17 cellular contexts compared by ENCODE assay signal in genomic region chr13:106161186-106161585, GRCh38.
"Had no signal": no experiment of that assay in that cellular context is flagged by ENCODE, and none has a peak within 500 bp of the region (broad histone marks: within the 10 kb centered on the region; RNA-seq: fewer than 3 reads in every experiment).

No MANE protein-coding gene starts in this region.

- DNase-seq: activated CD4-positive, alpha-beta T cell treated with anti-CD3 and anti-CD28 coated beads, Interleukin-2, amount 50 U/mL, for 4 hours; activated naive CD4-positive, alpha-beta T cell treated with anti-CD3 and anti-CD28 coated beads, Interleukin-2, amount 50 U/mL, for 16 hours; activated T-cell treated with anti-CD3 and anti-CD28 coated beads, Interleukin-2, amount 50 U/mL, for 1 hour; adrenal gland; body of pancreas; lower lobe of right lung; naive thymus-derived CD8-positive, alpha-beta T cell; right lobe of liver; stimulated activated CD4-positive, alpha-beta T cell treated with anti-CD3 and anti-CD28 coated beads, Interleukin-2, amount 100 ng/mL, for 24 hours; stimulated activated naive CD4-positive, alpha-beta T cell; trophoblast cell had no signal

- H3K27ac ChIP-seq: adrenal gland, body of pancreas, gastroesophageal sphincter, hepatocyte, lower lobe of right lung, neutrophil, right lobe of liver had no signal

- H3K4me1 ChIP-seq: adrenal gland, body of pancreas, right lobe of liver had no signal

- H3K4me3 ChIP-seq: adrenal gland, body of pancreas, gastroesophageal sphincter, hepatocyte, lower lobe of right lung, right lobe of liver had no signal

- H3K9me3 ChIP-seq: adrenal gland, body of pancreas, gastroesophageal sphincter, lower lobe of right lung, neutrophil, right lobe of liver had no signal

- H3K27me3 Mint-ChIP-seq: central memory CD8-positive, alpha-beta T cell; dendritic cell treated with granulocyte-macrophage colony-stimulating factor and Interleukin-4, amounts not matched to agents 40 ng/mL and 50 ng/mL, for 4 days had no signal

- H3K4me2 ChIP-seq: hepatocyte had no signal

- H3K27ac Mint-ChIP-seq: dendritic cell treated with granulocyte-macrophage colony-stimulating factor and Interleukin-4, amounts not matched to agents 40 ng/mL and 50 ng/mL, for 4 days; naive thymus-derived CD8-positive, alpha-beta T cell had no signal

- H3K36me3 Mint-ChIP-seq: naive thymus-derived CD8-positive, alpha-beta T cell had no signal

- H3K4me1 Mint-ChIP-seq: central memory CD8-positive, alpha-beta T cell; naive thymus-derived CD8-positive, alpha-beta T cell had no signal

- H3K4me3 Mint-ChIP-seq: central memory CD8-positive, alpha-beta T cell; dendritic cell treated with granulocyte-macrophage colony-stimulating factor and Interleukin-4, amounts not matched to agents 40 ng/mL and 50 ng/mL, for 4 days; naive thymus-derived CD8-positive, alpha-beta T cell had no signal

- H3K79me2 ChIP-seq: hepatocyte had no signal

- H3K36me3 ChIP-seq: adrenal gland, gastroesophageal sphincter, lower lobe of right lung, neutrophil, right lobe of liver had no signal

- H3K27me3 ChIP-seq: adrenal gland, body of pancreas, gastroesophageal sphincter, hepatocyte, neutrophil, right lobe of liver had no signal

- H2AFZ ChIP-seq: hepatocyte had no signal

- ATAC-seq: activated CD4-positive, CD25-positive, alpha-beta regulatory T cell treated with anti-CD3 and anti-CD28 coated beads, Interleukin-2, amount 50 U/mL, for 24 hours; body of pancreas; gastroesophageal sphincter; lower lobe of right lung; naive thymus-derived CD8-positive, alpha-beta T cell; right lobe of liver had no signal

- H3K9me3 Mint-ChIP-seq: central memory CD8-positive, alpha-beta T cell had no signal
